17 cellular contexts compared by ENCODE assay signal in genomic region chr7:55072251-55072650, GRCh38. TPM values are rescaled to one million over a fixed set of nuclear protein-coding genes. Genes with fewer than 3 reads are reported as not detected.
DNase-seq lines count a peak whose midpoint lies in the region; ATAC-seq and TF ChIP-seq lines count a peak whose summit lies in the region.
"Had no signal": no experiment of that assay in that cellular context is flagged by ENCODE, and none has a peak within 500 bp of the region (broad histone marks: within the 10 kb centered on the region; RNA-seq: fewer than 3 reads in every experiment).

No MANE protein-coding gene starts in this region.

- no peaks in the 10 kb centered on the region for H4K20me1 ChIP-seq in osteoblast (ENCODE audit: insufficient read depth, low read length)

- no peak overlapping the region for H3K4me3 ChIP-seq in osteoblast (ENCODE audit: insufficient read depth, low read length)

- peaks cover 4% of the 10 kb centered on the region for H3K36me3 ChIP-seq in osteoblast (ENCODE audit: insufficient read depth, low read length)

- peak overlapping the region; percentile 47 for H3K4me2 ChIP-seq in osteoblast (ENCODE audit: insufficient read depth, low read length)

- no peaks in the 10 kb centered on the region for H3K27me3 ChIP-seq in osteoblast (ENCODE audit: insufficient read depth, low read length)

- no peak for TF ChIP-seq CTCF in osteoblast (IDR thresholded peaks at IDR 0.05; ENCODE audit: extremely low read depth, low read depth, low read length)

- H3K27ac ChIP-seq in cingulate gyrus (ENCODE audit: low read depth, low read length) (peak overlapping the region; percentile 21), osteoblast (ENCODE audit: low read depth, low read length) (peak overlapping the region; percentile 85)

- no peak overlapping the region for H2AFZ ChIP-seq in osteoblast (ENCODE audit: low read length)

- no peaks in the 10 kb centered on the region for H3K9me3 ChIP-seq in osteoblast (ENCODE audit: low read depth, low read length)

- peaks cover 47% of the 10 kb centered on the region for H3K4me1 ChIP-seq in osteoblast (ENCODE audit: insufficient read depth, low read length)

- ATAC-seq in HG02885 (IDR thresholded peaks at IDR 0.05; ENCODE audit: poor library complexity, unreplicated experiment) = no peak

- DNase-seq in A172 (ENCODE audit: low spot score) = peak; percentile 63
- DNase-seq in LHCN-M2 (ENCODE audit: low read depth) = peak; percentile 97
- no peak for DNase-seq in osteoblast (ENCODE audit: insufficient read length, low spot score, missing footprints)
- DNase-seq in NOMO-1 (lab: John Stamatoyannopoulos, UW; ENCODE audit: unreplicated experiment in 2 of 2) = no peak
- no peak for DNase-seq in NCI-H524 treated with DMSO at 0.1 percent for 48 hours (lab: John Stamatoyannopoulos, UW)
- no peak for DNase-seq in anterior cingulate cortex (lab: John Stamatoyannopoulos, UW)
- DNase-seq: activated CD4-positive, alpha-beta T cell treated with anti-CD3 and anti-CD28 coated beads for 1 hour; activated naive CD4-positive, alpha-beta T cell treated with anti-CD3 and anti-CD28 coated beads, Interleukin-2, amount 50 U/mL, for 16 hours; central memory CD4-positive, alpha-beta T cell; GDM1; NCI-H187; NCI-H510A treated with DMSO at 0.1 percent for 48 hours; RPMI8226; stimulated activated CD4-positive, alpha-beta T cell treated with anti-CD3 and anti-CD28 coated beads, Interleukin-1b, Interleukin-23, amount 100 ng/mL, for 48 hours had no signal

- H3K79me2 ChIP-seq in osteoblast (ENCODE audit: insufficient read depth, low read length) = peaks cover 84% of the 10 kb centered on the region

RNA-seq across cellular contexts. Expression of gene EGFR, which starts 53.4 kb away (rescaled TPM):
- total RNA-seq in A172 (2014; rRNA removed; shearing (Covaris generic)) = 75.4 and 79.3 TPM in 2 replicates
- total RNA-seq in LHCN-M2 (2014; rRNA removed) = 78.7 and 94.1 TPM in 2 replicates
- 26.0 TPM for polyA plus RNA-seq in LHCN-M2 (2012)
- total RNA-seq in osteoblast = 104 and 110 TPM in 2 replicates
- total RNA-seq: T-helper 2 cell treated with Interferon-gamma antibody and Interleukin-4, amounts not matched to agents 100 ng/mL and 5 ng/mL, for 36 hours had no signal

Comparison
In these comparisons a context has a peak if more than half of its experiments do, and no peak if none do; other contexts are left out.
1. DNase-seq: peak in A172 (single experiment) and LHCN-M2 (single experiment); none in osteoblast (single experiment), NOMO-1 (0 of 2), NCI-H524 treated with DMSO at 0.1 percent for 48 hours (single experiment) and anterior cingulate cortex (0 of 58).